In the genomic region with DNA sequence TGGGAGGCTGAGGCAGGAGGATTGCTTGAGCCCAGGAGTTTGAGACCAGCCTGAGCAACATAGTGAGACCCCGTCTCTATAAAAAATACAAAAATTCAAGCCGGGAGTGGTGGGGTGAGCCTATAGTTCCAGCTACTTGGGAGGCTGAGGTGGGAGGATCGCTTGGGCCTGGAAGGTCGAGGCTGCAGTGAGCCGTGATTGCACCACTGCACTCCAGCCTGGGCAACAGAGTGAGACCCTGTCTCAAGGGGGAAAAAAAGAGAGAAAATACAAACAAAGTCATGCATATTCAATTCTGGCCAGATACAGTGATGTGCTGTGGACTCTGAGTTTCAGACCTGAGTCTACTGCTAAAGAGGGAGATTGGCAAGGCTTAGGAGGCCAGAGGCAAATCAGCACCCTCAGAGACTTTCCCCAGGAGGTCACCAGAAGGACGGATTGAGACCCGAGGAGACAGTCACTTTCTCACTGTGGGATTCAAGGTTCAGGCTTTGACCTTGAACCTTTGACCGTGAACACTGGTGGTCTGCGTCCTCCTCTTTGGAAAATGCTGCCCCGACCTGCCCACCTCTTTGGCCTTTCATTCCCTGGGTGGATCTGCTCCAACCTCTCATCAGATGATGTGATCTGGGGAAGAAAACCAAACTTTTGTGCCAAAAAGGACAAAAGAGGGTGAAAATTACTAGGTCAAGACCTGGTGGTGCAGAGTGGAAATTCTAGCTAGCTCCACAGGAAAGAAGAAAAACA, we compare ENCODE assay signal across 18 cellular contexts. TPM values are rescaled to one million over a fixed set of nuclear protein-coding genes. Genes with fewer than 3 reads are reported as not detected.
DNase-seq lines count a peak whose midpoint lies in the region; ATAC-seq, FAIRE-seq and TF ChIP-seq lines count a peak whose summit lies in the region.
"Had no signal": no experiment of that assay in that cellular context is flagged by ENCODE, and none has a peak within 500 bp of the region (broad histone marks: within the 10 kb centered on the region; RNA-seq: fewer than 3 reads in every experiment).

No MANE protein-coding gene starts in this region.

- H3K4me2 ChIP-seq in BLaER1 treated with 17β-estradiol and CSF1 and Interleukin-3, amounts not matched to agents 10 nM and 100 nM = peak overlapping the region; percentile 37 to 70 (median 59); a peak in 20 of 22 replicates
- no peak overlapping the region for H3K4me2 ChIP-seq in trophoblast cell (ENCODE audit: low read length)

- peak overlapping the region; percentile 37 for H3K14ac ChIP-seq in trophoblast cell (ENCODE audit: low read length)

- intact Hi-C loops in MCF 10A (cut with micrococcal nuclease) = no loop called here

- H3K79me2 ChIP-seq in trophoblast cell (ENCODE audit: control insufficient read depth, insufficient read depth, low read length, poor library complexity) = no peaks in the 10 kb centered on the region

- H4K12ac ChIP-seq in trophoblast cell (ENCODE audit: low read depth, low read length) = no peak overlapping the region

- peak overlapping the region; percentile 53 for H3K18ac ChIP-seq in trophoblast cell (ENCODE audit: low read length)

- peak overlapping the region; percentile 39 for H2BK120ac ChIP-seq in trophoblast cell (ENCODE audit: insufficient read depth, low read length, poor library complexity)

- peaks cover 13 to 24% (median 16%) of the 10 kb centered on the region in 10 experiments for H3K4me1 ChIP-seq in BLaER1 treated with 17β-estradiol and CSF1 and Interleukin-3, amounts not matched to agents 10 nM and 100 nM
- peaks cover 10% of the 10 kb centered on the region for H3K4me1 ChIP-seq in RWPE2 (ENCODE audit: insufficient read depth, poor library complexity, severe bottlenecking)
- peaks cover 0 to 16% (median 0%) of the 10 kb centered on the region in 3 donors for H3K4me1 ChIP-seq in gastroesophageal sphincter
- peaks cover 34 to 36% of the 10 kb centered on the region in 2 experiments for H3K4me1 ChIP-seq in trophoblast cell (ENCODE audit: control insufficient read depth in 1 of 2, insufficient read depth in 2 of 2, low read length in 2 of 2)

- DNase-seq in RWPE2 (ENCODE audit: low spot score) (peak; percentile 49), trophoblast cell (no peak), HEK293T (ENCODE audit: extremely low spot score) (no peak), frontal cortex (ENCODE audit: low spot score in 2 of 2) (no peak), NCI-H2227 treated with DMSO at 0.1 percent for 48 hours (lab: John Stamatoyannopoulos, UW) (no peak), MCF 10A (ENCODE audit: unreplicated experiment) (no peak)
- DNase-seq: activated CD4-positive, CD25-positive, alpha-beta regulatory T cell; activated naive CD4-positive, alpha-beta T cell treated with anti-CD3 and anti-CD28 coated beads, Interleukin-2, amount 50 U/mL, for 16 hours; central memory CD4-positive, alpha-beta T cell; KG1; NCI-H446 treated with DMSO at 0.1 percent for 48 hours; stimulated activated CD4-positive, alpha-beta T cell treated with anti-CD3 and anti-CD28 coated beads, Interleukin-4, amount 100 ng/mL, for 4 hours had no signal

- H3K4ac ChIP-seq in trophoblast cell (ENCODE audit: low read depth, low read length) = no peak overlapping the region

- no peaks in the 10 kb centered on the region for H3K27me3 ChIP-seq in BLaER1 treated with 17β-estradiol and CSF1 and Interleukin-3, amounts not matched to agents 10 nM and 100 nM
- H3K27me3 ChIP-seq in RWPE2 (ENCODE audit: insufficient read depth, poor library complexity, severe bottlenecking) = no peaks in the 10 kb centered on the region
- no peaks in the 10 kb centered on the region for H3K27me3 ChIP-seq in gastroesophageal sphincter
- H3K27me3 ChIP-seq in trophoblast cell (ENCODE audit: insufficient read depth, low read length) = no peaks in the 10 kb centered on the region

- H2BK5ac ChIP-seq in trophoblast cell (ENCODE audit: low read depth, low read length, poor library complexity) = peak overlapping the region; percentile 25

- H3K4me3 Mint-ChIP-seq in MCF 10A (ENCODE audit: unreplicated experiment) = no peak overlapping the region
- H3K4me3 Mint-ChIP-seq: naive thymus-derived CD8-positive, alpha-beta T cell had no signal

- peak overlapping the region; percentile 37 for H4K8ac ChIP-seq in trophoblast cell (ENCODE audit: low read depth, low read length)

- WGBS in gastroesophageal sphincter (ENCODE audit: low coverage in 1 of 2), 2 donors = 86 to 90% methylated on average over 6 to 8 of the region's 10 CpGs
- no CpG with 5 or more reads among the region's 10 CpGs for WGBS in trophoblast cell (ENCODE audit: extremely low coverage, insufficient coverage, insufficient read length)

- no peaks in the 10 kb centered on the region for H3K9me3 ChIP-seq in BLaER1 treated with 17β-estradiol and CSF1 and Interleukin-3, amounts not matched to agents 10 nM and 100 nM (replicated peaks in 1 of 11)
- no peaks in the 10 kb centered on the region for H3K9me3 ChIP-seq in RWPE2 (ENCODE audit: severe bottlenecking)
- no peaks in the 10 kb centered on the region for H3K9me3 ChIP-seq in gastroesophageal sphincter
- H3K9me3 ChIP-seq in trophoblast cell (ENCODE audit: insufficient read depth, low read depth, low read length) = peaks cover 7% of the 10 kb centered on the region

- H4K91ac ChIP-seq in trophoblast cell (ENCODE audit: low read depth, low read length) = peak overlapping the region; percentile 64

- no peak for FAIRE-seq in frontal cortex (lab: Jason Lieb, UNC)
- FAIRE-seq: endometrium, GM18507 had no signal

- BruUV-seq in MCF 10A (replicated peaks; lab: Mats Ljungman, UMichigan) = no TSS peak

- H3K9ac ChIP-seq in BLaER1 treated with 17β-estradiol and CSF1 and Interleukin-3, amounts not matched to agents 10 nM and 100 nM = no peak overlapping the region
- no peak overlapping the region for H3K9ac ChIP-seq in trophoblast cell (ENCODE audit: low read length)

- H2AK5ac ChIP-seq in trophoblast cell (ENCODE audit: low read length) = peak overlapping the region; percentile 67

- no peaks in the 10 kb centered on the region for H4K20me1 ChIP-seq in BLaER1 treated with 17β-estradiol and CSF1 and Interleukin-3, amounts not matched to agents 10 nM and 100 nM

- peak overlapping the region in 3 of 11 experiments; percentile 20 to 32 (median 29); a peak in 3 of 22 replicates for H3K27ac ChIP-seq in BLaER1 treated with 17β-estradiol and CSF1 and Interleukin-3, amounts not matched to agents 10 nM and 100 nM
- H3K27ac ChIP-seq in RWPE2 (ENCODE audit: poor library complexity, severe bottlenecking) (peak overlapping the region; percentile 50), gastroesophageal sphincter (peak overlapping the region in 3 of 4 donors; percentile 21 to 60 (median 34)), trophoblast cell (ENCODE audit: low read depth, low read length) (peak overlapping the region; percentile 6)

- CTCF ChIA-PET in HEK293T (lab: Yijun Ruan, JAX) = no interaction called here
- CTCF ChIA-PET in MCF 10A (lab: Yijun Ruan, JAX) = interaction anchor here (0.6 kb wide), 1 partner anchor 172 kb away, joined by 3 read pairs; no protein-coding TSS in a partner anchor

- H3K79me1 ChIP-seq in trophoblast cell (ENCODE audit: low read length) = peaks cover 26% of the 10 kb centered on the region

- ATAC-seq in RWPE2 (ENCODE audit: low read depth) = no peak
- ATAC-seq in gastroesophageal sphincter = no peak
- ATAC-seq: naive thymus-derived CD8-positive, alpha-beta T cell had no signal

- no peaks in the 10 kb centered on the region for H3K36me3 Mint-ChIP-seq in MCF 10A (ENCODE audit: insufficient read depth, unreplicated experiment)
- H3K36me3 Mint-ChIP-seq: naive thymus-derived CD8-positive, alpha-beta T cell had no signal

- no peaks in the 10 kb centered on the region for H3K9me3 Mint-ChIP-seq in MCF 10A (ENCODE audit: unreplicated experiment)
- H3K9me3 Mint-ChIP-seq: naive thymus-derived CD8-positive, alpha-beta T cell had no signal

- H3K27me3 Mint-ChIP-seq in MCF 10A (ENCODE audit: insufficient read depth, unreplicated experiment) = no peaks in the 10 kb centered on the region

- no peak for TF ChIP-seq POLR2A in gastroesophageal sphincter (IDR thresholded peaks at IDR 0.05)

- no peak for TF ChIP-seq EP300 in gastroesophageal sphincter (IDR thresholded peaks at IDR 0.05)

- peak overlapping the region; percentile 80 for H2BK12ac ChIP-seq in trophoblast cell (ENCODE audit: low read length)

- peaks cover 6% of the 10 kb centered on the region for H3K4me1 Mint-ChIP-seq in MCF 10A (ENCODE audit: insufficient read depth, unreplicated experiment)

- no peak overlapping the region for H3K27ac Mint-ChIP-seq in MCF 10A (ENCODE audit: low read depth, unreplicated experiment)

- TF ChIP-seq CTCF in RWPE2 (IDR thresholded peaks at IDR 0.05; ENCODE audit: poor library complexity, severe bottlenecking) (no peak), gastroesophageal sphincter (IDR thresholded peaks at IDR 0.05) (no peak), MCF 10A (IDR thresholded peaks at IDR 0.05; ENCODE audit: unreplicated experiment) (no peak)

- H3K23ac ChIP-seq in trophoblast cell (ENCODE audit: low read length) = no peak overlapping the region

- no peak overlapping the region for H3K4me3 ChIP-seq in BLaER1 treated with 17β-estradiol and CSF1 and Interleukin-3, amounts not matched to agents 10 nM and 100 nM
- no peak overlapping the region for H3K4me3 ChIP-seq in RWPE2 (ENCODE audit: severe bottlenecking)
- H3K4me3 ChIP-seq in gastroesophageal sphincter = no peak overlapping the region
- H3K4me3 ChIP-seq in trophoblast cell (ENCODE audit: low read depth, low read length) = no peak overlapping the region

- POLR2A ChIA-PET in HEK293T (lab: Yijun Ruan, JAX) (no interaction called here), MCF 10A (lab: Yijun Ruan, JAX) (no interaction called here)

- peak overlapping the region; percentile 1 for H2AFZ ChIP-seq in trophoblast cell (ENCODE audit: insufficient read depth, low read length, poor library complexity)

- H3K36me3 ChIP-seq in BLaER1 treated with 17β-estradiol and CSF1 and Interleukin-3, amounts not matched to agents 10 nM and 100 nM = no peaks in the 10 kb centered on the region
- H3K36me3 ChIP-seq in RWPE2 (ENCODE audit: low read depth) (peaks cover 6% of the 10 kb centered on the region), gastroesophageal sphincter (peaks cover 0 to 92% of the 10 kb centered on the region in 2 donors), trophoblast cell (ENCODE audit: control insufficient read depth in 1 of 2, insufficient read depth in 2 of 2, low read length in 2 of 2) (peaks cover 62 to 75% of the 10 kb centered on the region in 2 experiments)

TF ChIP-seq in HEK293T, 16 proteins besides CTCF, POLR2A, EP300 and RAD21 (continues in another document):
- TF ChIP-seq SUZ12 (IDR thresholded peaks at IDR 0.05) (no peak), CTBP1 (IDR thresholded peaks at IDR 0.05; ENCODE audit: borderline replicate concordance) (no peak), ZNF384 (IDR thresholded peaks at IDR 0.05) (no peak), NFRKB (IDR thresholded peaks at IDR 0.05) (no peak), SP1 (IDR thresholded peaks at IDR 0.05) (no peak), HDGF (IDR thresholded peaks at IDR 0.05; ENCODE audit: borderline replicate concordance) (no peak), BHLHE40 (IDR thresholded peaks at IDR 0.05; ENCODE audit: borderline replicate concordance) (no peak), TARDBP (IDR thresholded peaks at IDR 0.05) (no peak), L3MBTL2 (conservative IDR thresholded peaks at IDR 0.05) (no peak)

RNA-seq across cellular contexts. Expression of gene TGM2, which starts 31.2 kb away (rescaled TPM):
- total RNA-seq in gastroesophageal sphincter (100 to 1,000 TPM; 163 to 385 (median 188) TPM), frontal cortex (3.3 TPM), MCF 10A (2022) (0.76 and 1.5 TPM in 2 replicates)
- 330 and 332 TPM in 2 replicates for polyA plus RNA-seq in trophoblast cell (2013)
- total RNA-seq: naive thymus-derived CD8-positive, alpha-beta T cell; OCI-LY7 had no signal
- polyA plus RNA-seq: naive thymus-derived CD8-positive, alpha-beta T cell had no signal

Comparison
In these comparisons a context has a peak if more than half of its experiments do, and no peak if none do; other contexts are left out.
1. RNA of gene TGM2, which starts 31.2 kb away (total RNA-seq): 163 to 385 TPM in gastroesophageal sphincter; 3.3 TPM in frontal cortex (single experiment) and 0.76 to 1.5 TPM in MCF 10A; every median in the first group is over 10 times any median in the second.